In the genomic region with DNA sequence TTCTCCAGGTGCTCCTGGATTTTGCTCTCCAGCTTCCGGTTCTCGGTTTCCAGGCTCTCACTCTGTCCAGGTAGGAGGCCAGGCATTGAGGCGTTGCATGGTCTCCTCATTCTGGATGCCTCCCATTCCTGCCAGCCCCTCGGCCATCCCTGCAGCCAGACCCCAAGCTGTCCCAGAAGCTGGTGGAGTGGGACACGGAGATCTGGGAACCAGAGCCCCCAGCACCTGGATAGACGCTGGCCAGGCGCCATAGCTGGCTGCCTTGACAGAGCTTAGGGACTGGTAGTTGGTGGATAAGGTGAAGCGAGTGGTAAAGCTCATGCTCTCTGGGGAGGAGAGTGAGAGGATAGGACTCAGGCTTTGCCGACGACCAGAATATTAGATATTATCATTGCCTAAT, we compare ENCODE assay signal across 26 cellular contexts. TPM values are rescaled to one million over a fixed set of nuclear protein-coding genes. Genes with fewer than 3 reads are reported as not detected.
DNase-seq lines count a peak whose midpoint lies in the region; ATAC-seq, FAIRE-seq and TF ChIP-seq lines count a peak whose summit lies in the region.
"Had no signal": no experiment of that assay in that cellular context is flagged by ENCODE, and none has a peak within 500 bp of the region (broad histone marks: within the 10 kb centered on the region; RNA-seq: fewer than 3 reads in every experiment).

No MANE protein-coding gene starts in this region.

- H3K36me3 ChIP-seq in kidney (ENCODE audit: control insufficient read depth in 1 of 2, insufficient read depth in 2 of 2, low read length in 2 of 2) = no peaks in the 10 kb centered on the region
- no peaks in the 10 kb centered on the region for H3K36me3 ChIP-seq in MM.1S (replicated peaks; ENCODE audit: insufficient read depth, low read length)

- peak overlapping the region; percentile 64 for H3K27ac Mint-ChIP-seq in activated CD4-positive, alpha-beta memory T cell treated with anti-CD3 and anti-CD28 coated beads for 36 hours
- H3K27ac Mint-ChIP-seq in activated CD4-positive, alpha-beta memory T cell treated with anti-CD3 and anti-CD28 coated beads, Interleukin-2, amount 10 ng/mL, durations not matched to agents 7 days and 5 days = no peak overlapping the region
- peak overlapping the region; percentile 50 to 80 for H3K27ac Mint-ChIP-seq in T-cell
- H3K27ac Mint-ChIP-seq in stimulated activated memory B cell treated with anti-CD40 and anti-IgM and Interleukin-4, amounts not matched to agents 10 μg/mL and 1 μg/mL and 100 μg/mL, for 72 hours = peak overlapping the region; percentile 28
- no peak overlapping the region for H3K27ac Mint-ChIP-seq in endothelial cell (ENCODE audit: unreplicated experiment)
- H3K27ac Mint-ChIP-seq: activated CD4-positive, alpha-beta T cell treated with anti-CD3 and anti-CD28 coated beads, Interleukin-2, amount 10 ng/mL, durations not matched to agents 7 days and 5 days had no signal

- H3K4me3 ChIP-seq in kidney (ENCODE audit: low read length in 2 of 2) (no peak overlapping the region), MM.1S (ENCODE audit: low read length) (no peak overlapping the region)
- H3K4me3 ChIP-seq: BLaER1, gastroesophageal sphincter had no signal

- H3K36me3 Mint-ChIP-seq in activated CD4-positive, alpha-beta memory T cell treated with anti-CD3 and anti-CD28 coated beads for 36 hours = peaks cover 31% of the 10 kb centered on the region
- peaks cover 51% of the 10 kb centered on the region for H3K36me3 Mint-ChIP-seq in activated CD4-positive, alpha-beta memory T cell treated with anti-CD3 and anti-CD28 coated beads, Interleukin-2, amount 10 ng/mL, durations not matched to agents 7 days and 5 days (ENCODE audit: low read depth)
- H3K36me3 Mint-ChIP-seq in T-cell = peaks cover 18% of the 10 kb centered on the region
- H3K36me3 Mint-ChIP-seq in stimulated activated memory B cell treated with anti-CD40 and anti-IgM and Interleukin-4, amounts not matched to agents 10 μg/mL and 1 μg/mL and 100 μg/mL, for 72 hours = peaks cover 63% of the 10 kb centered on the region
- no peaks in the 10 kb centered on the region for H3K36me3 Mint-ChIP-seq in endothelial cell (ENCODE audit: low read depth, unreplicated experiment)

- H3K9ac ChIP-seq in kidney (ENCODE audit: low read length in 2 of 2) (no peak overlapping the region), MM.1S (ENCODE audit: low read length) (no peak overlapping the region)
- H3K9ac ChIP-seq: BLaER1 had no signal

- H4K20me1 ChIP-seq in MM.1S (ENCODE audit: insufficient read depth, low read length) = no peaks in the 10 kb centered on the region

- no peaks in the 10 kb centered on the region for H3F3A ChIP-seq in MM.1S (ENCODE audit: insufficient read depth, low read length)

- POLR2A ChIA-PET in activated CD4-positive, alpha-beta memory T cell treated with anti-CD3 and anti-CD28 coated beads for 36 hours (lab: Charles Lee) = interaction anchor here (0.9 kb wide), 1 partner anchor 141 kb away, joined by 3 read pairs; no protein-coding TSS in a partner anchor
- POLR2A ChIA-PET in activated CD4-positive, alpha-beta memory T cell treated with anti-CD3 and anti-CD28 coated beads, Interleukin-2, amount 10 ng/mL, durations not matched to agents 7 days and 5 days (lab: Charles Lee) = interaction anchor here (0.7 to 2.4 kb wide), 8 partner anchors 9 to 141 kb away, joined by 3 to 10 read pairs (median 5); no protein-coding TSS in a partner anchor
- POLR2A ChIA-PET in T-cell (lab: Charles Lee) = interaction anchor here (0.5 to 1.1 kb wide), 4 partner anchors 35 to 949 kb away, joined by 3 to 4 read pairs (median 4); no protein-coding TSS in a partner anchor

- TF ChIP-seq CTCF in kidney (IDR thresholded peaks at IDR 0.05; ENCODE audit: borderline replicate concordance, extremely low read depth, insufficient read depth) (no peak), MM.1S (IDR thresholded peaks at IDR 0.05; ENCODE audit: low read length) (no peak), endothelial cell (IDR thresholded peaks at IDR 0.05; ENCODE audit: unreplicated experiment) (no peak)

- no peak for ATAC-seq in T-cell (replicated peaks in 1 of 4)
- no peak for ATAC-seq in stimulated activated memory B cell treated with anti-CD40 and anti-IgM and Interleukin-4, amounts not matched to agents 10 μg/mL and 1 μg/mL and 100 μg/mL, for 72 hours
- ATAC-seq in GM21576 (IDR thresholded peaks at IDR 0.05; ENCODE audit: unreplicated experiment) = no peak
- ATAC-seq: gastroesophageal sphincter had no signal

- no peak for FAIRE-seq in kidney (lab: Jason Lieb, UNC)
- FAIRE-seq: A204.1, astrocyte, TTC549, urothelium cell line had no signal

- H3K4me2 ChIP-seq in MM.1S (ENCODE audit: low read depth, low read length) = no peak overlapping the region
- H3K4me2 ChIP-seq: BLaER1 had no signal

- peaks cover 64% of the 10 kb centered on the region for H3K79me2 ChIP-seq in MM.1S (ENCODE audit: low read length)

- no peak overlapping the region for H3K4me3 Mint-ChIP-seq in activated CD4-positive, alpha-beta memory T cell treated with anti-CD3 and anti-CD28 coated beads for 36 hours
- no peak overlapping the region for H3K4me3 Mint-ChIP-seq in activated CD4-positive, alpha-beta memory T cell treated with anti-CD3 and anti-CD28 coated beads, Interleukin-2, amount 10 ng/mL, durations not matched to agents 7 days and 5 days
- H3K4me3 Mint-ChIP-seq in T-cell = peak overlapping the region in 1 of 3 donors; percentile 70
- H3K4me3 Mint-ChIP-seq in stimulated activated memory B cell treated with anti-CD40 and anti-IgM and Interleukin-4, amounts not matched to agents 10 μg/mL and 1 μg/mL and 100 μg/mL, for 72 hours = no peak overlapping the region
- no peak overlapping the region for H3K4me3 Mint-ChIP-seq in endothelial cell (ENCODE audit: unreplicated experiment)
- H3K4me3 Mint-ChIP-seq: activated CD4-positive, alpha-beta T cell treated with anti-CD3 and anti-CD28 coated beads, Interleukin-2, amount 10 ng/mL, durations not matched to agents 7 days and 5 days had no signal

- no peaks in the 10 kb centered on the region for H3K9me3 Mint-ChIP-seq in activated CD4-positive, alpha-beta memory T cell treated with anti-CD3 and anti-CD28 coated beads for 36 hours
- H3K9me3 Mint-ChIP-seq in activated CD4-positive, alpha-beta memory T cell treated with anti-CD3 and anti-CD28 coated beads, Interleukin-2, amount 10 ng/mL, durations not matched to agents 7 days and 5 days = no peaks in the 10 kb centered on the region
- H3K9me3 Mint-ChIP-seq in T-cell (no peaks in the 10 kb centered on the region), endothelial cell (ENCODE audit: unreplicated experiment) (no peaks in the 10 kb centered on the region)
- no peaks in the 10 kb centered on the region for H3K9me3 Mint-ChIP-seq in stimulated activated memory B cell treated with anti-CD40 and anti-IgM and Interleukin-4, amounts not matched to agents 10 μg/mL and 1 μg/mL and 100 μg/mL, for 72 hours
- H3K9me3 Mint-ChIP-seq: activated CD4-positive, alpha-beta T cell treated with anti-CD3 and anti-CD28 coated beads, Interleukin-2, amount 10 ng/mL, durations not matched to agents 7 days and 5 days had no signal

- H3K27me3 ChIP-seq in MM.1S (replicated peaks; ENCODE audit: insufficient read depth, low read length) = no peaks in the 10 kb centered on the region
- H3K27me3 ChIP-seq: BLaER1, gastroesophageal sphincter had no signal

- CTCF ChIA-PET in activated CD4-positive, alpha-beta memory T cell treated with anti-CD3 and anti-CD28 coated beads for 36 hours (lab: Charles Lee) = interaction anchor here (0.9 to 2.4 kb wide), 2 partner anchors 136 to 141 kb away, joined by 3 to 13 read pairs; no protein-coding TSS in a partner anchor
- CTCF ChIA-PET in activated CD4-positive, alpha-beta memory T cell treated with anti-CD3 and anti-CD28 coated beads, Interleukin-2, amount 10 ng/mL, durations not matched to agents 7 days and 5 days (lab: Charles Lee) = interaction anchor here (0.6 to 3.6 kb wide), 4 partner anchors 43 to 247 kb away, joined by 3 to 22 read pairs (median 3); no protein-coding TSS in a partner anchor
- CTCF ChIA-PET in T-cell (lab: Charles Lee) = interaction anchor here (0.6 to 1.5 kb wide), 3 partner anchors 23 to 120 kb away, joined by 3 read pairs; no protein-coding TSS in a partner anchor

- peaks cover 73% of the 10 kb centered on the region for H3K4me1 Mint-ChIP-seq in activated CD4-positive, alpha-beta memory T cell treated with anti-CD3 and anti-CD28 coated beads for 36 hours (ENCODE audit: low read depth)
- peaks cover 72% of the 10 kb centered on the region for H3K4me1 Mint-ChIP-seq in activated CD4-positive, alpha-beta memory T cell treated with anti-CD3 and anti-CD28 coated beads, Interleukin-2, amount 10 ng/mL, durations not matched to agents 7 days and 5 days
- H3K4me1 Mint-ChIP-seq in T-cell (peaks cover 83 to 94% (median 88%) of the 10 kb centered on the region in 3 donors), endothelial cell (ENCODE audit: unreplicated experiment) (no peaks in the 10 kb centered on the region)
- peaks cover 73% of the 10 kb centered on the region for H3K4me1 Mint-ChIP-seq in stimulated activated memory B cell treated with anti-CD40 and anti-IgM and Interleukin-4, amounts not matched to agents 10 μg/mL and 1 μg/mL and 100 μg/mL, for 72 hours

- H3K9me3 ChIP-seq in kidney (ENCODE audit: control insufficient read depth in 1 of 2, low read length in 2 of 2) (no peaks in the 10 kb centered on the region), MM.1S (replicated peaks; ENCODE audit: insufficient read depth, low read length) (no peaks in the 10 kb centered on the region)
- H3K9me3 ChIP-seq: gastroesophageal sphincter had no signal

- no peak for DNase-seq in activated CD4-positive, alpha-beta memory T cell treated with anti-CD3 and anti-CD28 coated beads for 36 hours
- no peak for DNase-seq in activated CD4-positive, alpha-beta memory T cell treated with anti-CD3 and anti-CD28 coated beads, Interleukin-2, amount 10 ng/mL, durations not matched to agents 7 days and 5 days
- DNase-seq in T-cell (no peak), kidney (peak; percentile 56), MM.1S (no peak), endothelial cell (ENCODE audit: low spot score) (no peak)
- DNase-seq: activated CD4-positive, alpha-beta T cell treated with anti-CD3 and anti-CD28 coated beads, Interleukin-2, amount 10 ng/mL, durations not matched to agents 7 days and 5 days; activated CD8-positive, alpha-beta memory T cell treated with anti-CD3 and anti-CD28 coated beads, Interleukin-2, amount 50 U/mL, for 4 hours; activated naive CD4-positive, alpha-beta T cell; cerebellar nuclear complex; DMS153; GDM1; Kasumi-1; kidney glomerular epithelial cell; NCI-H1417 treated with DMSO at 0.1 percent for 48 hours; NCI-H2171; NCI-H69; stimulated activated CD4-positive, alpha-beta T cell treated with anti-CD3 and anti-CD28 coated beads, Interleukin-4, amount 100 ng/mL, for 1 hour had no signal

- H3K27ac ChIP-seq in kidney (ENCODE audit: low read depth in 2 of 2, low read length in 2 of 2) = peak overlapping the region; percentile 8 to 44
- no peak overlapping the region for H3K27ac ChIP-seq in MM.1S (ENCODE audit: low read length)
- H3K27ac ChIP-seq: BLaER1, gastroesophageal sphincter had no signal

- H3K4me1 ChIP-seq in kidney (ENCODE audit: control insufficient read depth in 1 of 2, insufficient read depth in 1 of 2, low read depth in 1 of 2, low read length in 2 of 2) (peaks cover 6 to 9% of the 10 kb centered on the region in 2 donors), MM.1S (ENCODE audit: low read length) (no peaks in the 10 kb centered on the region)

- H3K9me2 ChIP-seq in MM.1S (replicated peaks; ENCODE audit: insufficient read depth, low read length) = no peaks in the 10 kb centered on the region

- intact Hi-C loops in activated CD4-positive, alpha-beta memory T cell treated with anti-CD3 and anti-CD28 coated beads for 36 hours (cut with micrococcal nuclease) = no loop called here
- intact Hi-C loops in kidney (cut with DNase I) = loop anchor here (10.0 kb wide), 1 partner anchor 134 kb away; no protein-coding TSS in a partner anchor

- no peak overlapping the region for H2AFZ ChIP-seq in MM.1S (ENCODE audit: low read length)

- no peaks in the 10 kb centered on the region for H3K27me3 Mint-ChIP-seq in activated CD4-positive, alpha-beta memory T cell treated with anti-CD3 and anti-CD28 coated beads for 36 hours
- H3K27me3 Mint-ChIP-seq in activated CD4-positive, alpha-beta memory T cell treated with anti-CD3 and anti-CD28 coated beads, Interleukin-2, amount 10 ng/mL, durations not matched to agents 7 days and 5 days = no peaks in the 10 kb centered on the region
- H3K27me3 Mint-ChIP-seq in T-cell (no peaks in the 10 kb centered on the region), endothelial cell (ENCODE audit: unreplicated experiment) (no peaks in the 10 kb centered on the region)
- no peaks in the 10 kb centered on the region for H3K27me3 Mint-ChIP-seq in stimulated activated memory B cell treated with anti-CD40 and anti-IgM and Interleukin-4, amounts not matched to agents 10 μg/mL and 1 μg/mL and 100 μg/mL, for 72 hours
- H3K27me3 Mint-ChIP-seq: activated CD4-positive, alpha-beta T cell treated with anti-CD3 and anti-CD28 coated beads, Interleukin-2, amount 10 ng/mL, durations not matched to agents 7 days and 5 days had no signal

RNA-seq across cellular contexts. Expression of gene RAP1A, which starts 29.6 kb away (rescaled TPM):
- 100 to 1,000 TPM; 292 to 294 TPM for total RNA-seq in activated CD4-positive, alpha-beta memory T cell treated with anti-CD3 and anti-CD28 coated beads for 36 hours
- 100 to 1,000 TPM; 219 to 221 TPM for total RNA-seq in activated CD4-positive, alpha-beta memory T cell treated with anti-CD3 and anti-CD28 coated beads, Interleukin-2, amount 10 ng/mL, durations not matched to agents 7 days and 5 days
- 100 to 1,000 TPM in 4 of 5 donors, 10 to 100 TPM in 1; 95.0 to 108 (median 103) TPM for total RNA-seq in T-cell
- 91.3 TPM for total RNA-seq in kidney
- 55.8 TPM for polyA plus RNA-seq in kidney (ENCODE audit: insufficient read depth, low read depth, low replicate concordance)
- total RNA-seq in endothelial cell (ENCODE audit: unreplicated experiment) = 41.7 TPM

Comparison
In these comparisons a context has a peak if more than half of its experiments do, and no peak if none do; other contexts are left out.
1. H3K27ac Mint-ChIP-seq: peak in activated CD4-positive, alpha-beta memory T cell treated with anti-CD3 and anti-CD28 coated beads for 36 hours (single experiment), T-cell (2 of 2) and stimulated activated memory B cell treated with anti-CD40 and anti-IgM and Interleukin-4, amounts not matched to agents 10 μg/mL and 1 μg/mL and 100 μg/mL, for 72 hours (single experiment); none in activated CD4-positive, alpha-beta memory T cell treated with anti-CD3 and anti-CD28 coated beads, Interleukin-2, amount 10 ng/mL, durations not matched to agents 7 days and 5 days (single experiment) and endothelial cell (single experiment).